In genomic region chr13:111256946-111257345, GRCh38 we compare ENCODE assay signal across 15 cellular contexts.
A peak's percentile ranks its signal among the peaks of the same experiment; 100 is the strongest.
DNase-seq lines count a peak whose midpoint lies in the region; ATAC-seq and TF ChIP-seq lines count a peak whose summit lies in the region.
"Had no signal": no experiment of that assay in that cellular context is flagged by ENCODE, and none has a peak within 500 bp of the region (broad histone marks: within the 10 kb centered on the region; RNA-seq: fewer than 3 reads in every experiment).

No MANE protein-coding gene starts in this region.

- peaks cover 10% of the 10 kb centered on the region for H3K79me2 ChIP-seq in neural progenitor cell (ENCODE audit: low read depth)

- CTCF ChIA-PET in activated CD4-positive, alpha-beta memory T cell treated with anti-CD3 and anti-CD28 coated beads for 36 hours (lab: Charles Lee), result interaction anchor here (1.9 kb wide), 1 partner anchor 189 kb away, joined by 5 read pairs; no protein-coding TSS in a partner anchor

- peaks cover 38% of the 10 kb centered on the region for H3K9me3 Mint-ChIP-seq in neural progenitor cell
- peaks cover 11% of the 10 kb centered on the region for H3K9me3 Mint-ChIP-seq in activated CD4-positive, alpha-beta memory T cell treated with anti-CD3 and anti-CD28 coated beads for 36 hours
- H3K9me3 Mint-ChIP-seq: HFFc6 had no signal

- peak overlapping the region; percentile 11 for H3K4me2 ChIP-seq in neural progenitor cell

- no peak overlapping the region for H3K4me3 Mint-ChIP-seq in neural progenitor cell
- no peak overlapping the region for H3K4me3 Mint-ChIP-seq in activated CD4-positive, alpha-beta memory T cell treated with anti-CD3 and anti-CD28 coated beads for 36 hours
- H3K4me3 Mint-ChIP-seq: B cell; CD4-positive, alpha-beta T cell; HFFc6 had no signal

- H3K9me3 ChIP-seq in right cardiac atrium (ENCODE audit: control insufficient read depth, low read length) (no peaks in the 10 kb centered on the region), neural progenitor cell (ENCODE audit: low read depth) (no peaks in the 10 kb centered on the region)

- WGBS in right cardiac atrium, result 51% methylated on average over 1 of the region's 1 CpG

- H3K4me3 ChIP-seq in right cardiac atrium (ENCODE audit: low read length), result no peak overlapping the region
- no peak overlapping the region for H3K4me3 ChIP-seq in neural progenitor cell

- intact Hi-C loops in right cardiac atrium (cut with DNase I), result no loop called here
- intact Hi-C loops in Right ventricle myocardium superior (cut with DNase I), result no loop called here
- intact Hi-C loops in activated CD4-positive, alpha-beta memory T cell treated with anti-CD3 and anti-CD28 coated beads for 36 hours (cut with micrococcal nuclease), result no loop called here

- peaks cover 59% of the 10 kb centered on the region for H3K36me3 Mint-ChIP-seq in neural progenitor cell
- H3K36me3 Mint-ChIP-seq in activated CD4-positive, alpha-beta memory T cell treated with anti-CD3 and anti-CD28 coated beads for 36 hours, result peaks cover 56% of the 10 kb centered on the region

- H3K4me1 Mint-ChIP-seq in neural progenitor cell, result peaks cover 2% of the 10 kb centered on the region
- H3K4me1 Mint-ChIP-seq in activated CD4-positive, alpha-beta memory T cell treated with anti-CD3 and anti-CD28 coated beads for 36 hours (ENCODE audit: low read depth), result no peaks in the 10 kb centered on the region

- no peaks in the 10 kb centered on the region for H3F3A ChIP-seq in neural progenitor cell (ENCODE audit: low read depth)

- H3K27ac ChIP-seq in right cardiac atrium (ENCODE audit: low read length), result peak overlapping the region; percentile 16
- peak overlapping the region; percentile 50 for H3K27ac ChIP-seq in neural progenitor cell

- H3K9ac ChIP-seq in neural progenitor cell, result no peak overlapping the region

- H3K27me3 ChIP-seq in right cardiac atrium (ENCODE audit: control insufficient read depth, insufficient read depth) (no peaks in the 10 kb centered on the region), neural progenitor cell (no peaks in the 10 kb centered on the region)

- H3K4me1 ChIP-seq in right cardiac atrium (ENCODE audit: control insufficient read depth, insufficient read depth, low read length), result peaks cover 5% of the 10 kb centered on the region
- peaks cover 14% of the 10 kb centered on the region for H3K4me1 ChIP-seq in neural progenitor cell

- no peak overlapping the region for H3K27ac Mint-ChIP-seq in neural progenitor cell
- H3K27ac Mint-ChIP-seq in activated CD4-positive, alpha-beta memory T cell treated with anti-CD3 and anti-CD28 coated beads for 36 hours, result no peak overlapping the region
- H3K27ac Mint-ChIP-seq: B cell; CD4-positive, alpha-beta T cell had no signal

- H3K27me3 Mint-ChIP-seq in neural progenitor cell (ENCODE audit: insufficient read depth, low read depth), result peaks cover 2% of the 10 kb centered on the region
- H3K27me3 Mint-ChIP-seq in activated CD4-positive, alpha-beta memory T cell treated with anti-CD3 and anti-CD28 coated beads for 36 hours, result no peaks in the 10 kb centered on the region
- H3K27me3 Mint-ChIP-seq: B cell; CD4-positive, alpha-beta T cell had no signal

- no peak for TF ChIP-seq CTCF in neural progenitor cell (IDR thresholded peaks at IDR 0.05)

- DNase-seq in right cardiac atrium, result no peak
- no peak for DNase-seq in Right ventricle myocardium superior
- peak; percentile 21 for DNase-seq in NCI-H82 treated with DMSO at 0.1 percent for 48 hours (lab: John Stamatoyannopoulos, UW; ENCODE audit: unreplicated experiment)
- DNase-seq in neural progenitor cell (ENCODE audit: low spot score), result no peak
- DNase-seq in activated CD4-positive, alpha-beta memory T cell treated with anti-CD3 and anti-CD28 coated beads for 36 hours, result no peak
- no peak for DNase-seq in NCI-H1105 (lab: John Stamatoyannopoulos, UW)
- DNase-seq: C1 segment of cervical spinal cord; CD4-positive, alpha-beta T cell; DND-41; GDM1; HCEC 1CT; HFFc6; IMR-90 had no signal

- H4K20me1 ChIP-seq in neural progenitor cell (ENCODE audit: low read depth), result no peaks in the 10 kb centered on the region

- H3K36me3 ChIP-seq in neural progenitor cell, result peaks cover 4% of the 10 kb centered on the region

- ATAC-seq in right cardiac atrium (no peak), Right ventricle myocardium superior (ENCODE audit: poor library complexity) (no peak), HG03280 (IDR thresholded peaks at IDR 0.05; ENCODE audit: unreplicated experiment) (no peak)

- H2AFZ ChIP-seq in neural progenitor cell (replicated peaks), result no peak overlapping the region

- POLR2A ChIA-PET in activated CD4-positive, alpha-beta memory T cell treated with anti-CD3 and anti-CD28 coated beads for 36 hours (lab: Charles Lee), result no interaction called here
